In the genomic region with DNA sequence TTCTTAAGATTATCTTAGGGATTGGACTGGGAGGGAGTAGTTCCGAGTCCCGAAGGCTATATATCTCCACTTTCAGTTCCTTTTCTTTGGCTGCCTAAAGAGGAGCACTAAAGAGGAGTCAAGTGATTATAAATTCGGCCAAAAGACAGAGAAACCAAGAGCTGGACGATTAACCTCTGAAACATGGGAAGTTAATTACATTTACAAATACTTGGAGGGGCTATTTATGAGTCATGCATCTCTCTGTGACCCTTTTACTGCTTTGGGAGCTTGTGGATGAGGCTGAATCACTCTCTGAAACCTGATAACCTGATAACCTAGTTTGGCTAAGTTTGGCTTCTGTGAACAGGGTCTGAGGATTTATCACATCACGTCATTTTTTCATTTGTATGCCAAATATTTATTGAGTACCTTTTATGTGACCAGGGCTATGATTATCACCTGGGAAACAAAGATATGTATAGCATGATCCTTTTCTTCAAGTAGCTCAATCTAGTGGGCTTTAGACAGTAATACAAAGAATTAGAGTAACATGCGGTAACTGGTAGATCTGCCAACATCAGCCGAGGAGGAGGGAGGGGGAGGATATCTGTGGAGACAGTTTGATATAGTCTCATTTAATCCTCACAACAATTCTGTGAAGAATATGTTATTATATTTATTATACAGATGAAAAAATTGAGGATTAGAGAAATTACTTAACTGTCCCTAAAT, we compare ENCODE assay signal across 8 cellular contexts.
DNase-seq lines count a peak whose midpoint lies in the region; TF ChIP-seq lines count a peak whose summit lies in the region.

No MANE protein-coding gene starts in this region.

- no peaks in the 10 kb centered on the region for H3K9me3 ChIP-seq in tibial nerve

- H3K4me3 ChIP-seq in tibial nerve = peak overlapping the region in 3 of 4 donors; percentile 4 to 41 (median 13)

- DNase-seq in NCI-H2171 treated with DMSO at 0.1 percent for 48 hours (lab: John Stamatoyannopoulos, UW) (peak; percentile 25), NCI-H2171 (lab: John Stamatoyannopoulos, UW) (no peak), amniotic epithelial cell (ENCODE audit: low read depth) (peak; percentile 37), kidney tubule cell (ENCODE audit: low spot score) (peak; percentile 63), tibial nerve (ENCODE audit: low spot score in 2 of 2) (no peak), GDM1 (lab: John Stamatoyannopoulos, UW) (no peak), NCI-H526 treated with DMSO at 0.1 percent for 48 hours (lab: John Stamatoyannopoulos, UW) (no peak)
- DNase-seq in activated CD8-positive, alpha-beta memory T cell treated with anti-CD3 and anti-CD28 coated beads, Interleukin-2, amount 50 U/mL, for 4 hours = no peak

- H3K36me3 ChIP-seq in tibial nerve = no peaks in the 10 kb centered on the region

- 29 to 38% methylated on average over 7 of the region's 7 CpGs for WGBS in tibial nerve, 2 donors

- TF ChIP-seq POLR2A in tibial nerve (IDR thresholded peaks at IDR 0.05) = no peak

- H3K4me1 ChIP-seq in tibial nerve = peaks cover 0 to 32% (median 2%) of the 10 kb centered on the region in 4 donors

- peak overlapping the region; percentile 30 to 80 (median 63) for H3K27ac ChIP-seq in tibial nerve

- H3K27me3 ChIP-seq in tibial nerve = no peaks in the 10 kb centered on the region

- no peak for TF ChIP-seq CTCF in tibial nerve (IDR thresholded peaks at IDR 0.05)

- TF ChIP-seq EP300 in tibial nerve (IDR thresholded peaks at IDR 0.05) = no peak

Comparison
In these comparisons a context has a peak if more than half of its experiments do, and no peak if none do; other contexts are left out.
1. DNase-seq: peak in NCI-H2171 treated with DMSO at 0.1 percent for 48 hours (single experiment), amniotic epithelial cell (single experiment) and kidney tubule cell (single experiment); none in NCI-H2171 (single experiment), tibial nerve (0 of 2), activated CD8-positive, alpha-beta memory T cell treated with anti-CD3 and anti-CD28 coated beads, Interleukin-2, amount 50 U/mL, for 4 hours (single experiment), GDM1 (single experiment) and NCI-H526 treated with DMSO at 0.1 percent for 48 hours (single experiment).